22 cellular contexts compared by ENCODE assay signal in the genomic region with DNA sequence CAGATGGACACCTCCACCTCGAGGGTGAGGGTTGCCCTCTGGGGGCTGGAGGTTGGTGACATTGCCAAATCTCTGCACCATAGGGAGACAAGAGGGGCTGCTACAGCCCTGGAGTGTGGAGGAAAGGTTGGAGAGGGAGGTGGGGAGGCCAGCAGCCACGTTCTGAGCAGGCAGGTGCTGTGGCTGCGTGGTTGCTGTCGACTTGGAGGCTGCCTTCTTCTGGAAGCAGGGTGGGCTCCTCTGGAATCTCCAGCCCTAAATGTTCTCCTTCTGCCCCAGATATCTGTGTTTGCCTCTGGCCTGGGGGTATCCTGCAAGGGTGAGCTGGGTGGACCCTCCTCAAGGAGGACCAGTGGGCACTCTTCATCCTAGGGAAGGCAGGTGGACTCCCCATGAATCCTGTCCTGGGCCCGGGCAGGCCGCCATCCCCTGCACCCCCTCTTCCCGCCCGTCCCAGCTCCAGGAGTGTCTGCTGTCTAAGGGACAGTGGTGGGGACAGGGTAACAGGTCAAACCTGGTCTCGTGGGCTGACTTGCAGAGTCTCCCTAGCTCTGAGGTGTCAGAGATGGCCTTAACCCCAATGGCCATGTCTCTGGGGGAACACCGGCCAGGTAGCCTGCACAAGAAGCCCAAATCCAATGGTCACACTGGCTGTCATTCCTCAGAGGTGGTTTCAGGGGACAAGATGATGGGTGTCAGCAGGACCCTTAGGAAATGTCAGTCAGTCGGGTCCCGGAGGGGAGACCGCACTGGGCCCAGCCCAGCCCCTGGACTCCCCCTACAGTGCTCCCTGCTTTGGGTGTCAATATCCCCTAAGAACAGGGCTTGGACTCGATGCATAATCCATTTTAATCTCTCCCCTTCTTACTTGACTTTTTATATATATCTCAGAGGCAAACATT. TPM values are rescaled to one million over a fixed set of nuclear protein-coding genes. Genes with fewer than 3 reads are reported as not detected.
A peak's percentile ranks its signal among the peaks of the same experiment; 100 is the strongest.
DNase-seq lines count a peak whose midpoint lies in the region; ATAC-seq and TF ChIP-seq lines count a peak whose summit lies in the region.
"Had no signal": no experiment of that assay in that cellular context is flagged by ENCODE, and none has a peak within 500 bp of the region (broad histone marks: within the 10 kb centered on the region; RNA-seq: fewer than 3 reads in every experiment).

No MANE protein-coding gene starts in this region.

- H3K36me3 ChIP-seq in Karpas-422 (ENCODE audit: insufficient read depth, low read length) (no peaks in the 10 kb centered on the region), neural progenitor cell (no peaks in the 10 kb centered on the region)

- H3K9me3 Mint-ChIP-seq in glutamatergic neuron (ENCODE audit: unreplicated experiment): peaks cover 3% of the 10 kb centered on the region
- H3K9me3 Mint-ChIP-seq in neural progenitor cell: no peaks in the 10 kb centered on the region
- H3K9me3 Mint-ChIP-seq: CD4-positive, CD25-positive, alpha-beta regulatory T cell; GM23338 had no signal

- H3K27ac Mint-ChIP-seq in glutamatergic neuron (ENCODE audit: unreplicated experiment) (peak overlapping the region; percentile 35), neural progenitor cell (peak overlapping the region; percentile 27)
- H3K27ac Mint-ChIP-seq: B cell; CD4-positive, CD25-positive, alpha-beta regulatory T cell; GM23338 had no signal

- ATAC-seq in HG02981 (IDR thresholded peaks at IDR 0.05; ENCODE audit: unreplicated experiment): no peak
- ATAC-seq: GM12878, GM23338 had no signal

- H4K20me1 ChIP-seq in Karpas-422 (ENCODE audit: insufficient read depth, low read depth, low read length): no peaks in the 10 kb centered on the region
- H4K20me1 ChIP-seq in neural progenitor cell (ENCODE audit: low read depth): no peaks in the 10 kb centered on the region

- peaks cover 15% of the 10 kb centered on the region for H3K4me1 Mint-ChIP-seq in glutamatergic neuron (ENCODE audit: low read depth, unreplicated experiment)
- H3K4me1 Mint-ChIP-seq in neural progenitor cell: peaks cover 20% of the 10 kb centered on the region
- H3K4me1 Mint-ChIP-seq: B cell; CD4-positive, CD25-positive, alpha-beta regulatory T cell; GM23338 had no signal

- no peaks in the 10 kb centered on the region for H3F3A ChIP-seq in neural progenitor cell (ENCODE audit: low read depth)

- H3K9me2 ChIP-seq in Karpas-422 (replicated peaks; ENCODE audit: insufficient read depth, low read length): no peaks in the 10 kb centered on the region

- peak overlapping the region; percentile 78 for H2AFZ ChIP-seq in Karpas-422 (ENCODE audit: low read length)
- no peak overlapping the region for H2AFZ ChIP-seq in neural progenitor cell (replicated peaks)
- H2AFZ ChIP-seq: GM23338 had no signal

- H3K9ac ChIP-seq in Karpas-422 (ENCODE audit: low read length) (peak overlapping the region; percentile 59), neural progenitor cell (no peak overlapping the region)
- H3K9ac ChIP-seq: KMS-11 had no signal

- H3K4me2 ChIP-seq in Karpas-422 (ENCODE audit: low read depth, low read length, poor library complexity, severe bottlenecking): peak overlapping the region; percentile 57
- no peak overlapping the region for H3K4me2 ChIP-seq in neural progenitor cell
- H3K4me2 ChIP-seq: GM23338, KMS-11 had no signal

- H3K36me3 Mint-ChIP-seq in glutamatergic neuron (ENCODE audit: unreplicated experiment): peaks cover 6% of the 10 kb centered on the region
- no peaks in the 10 kb centered on the region for H3K36me3 Mint-ChIP-seq in neural progenitor cell
- H3K36me3 Mint-ChIP-seq: CD4-positive, CD25-positive, alpha-beta regulatory T cell had no signal

- H3K27me3 Mint-ChIP-seq in glutamatergic neuron (ENCODE audit: unreplicated experiment) (peaks cover 5% of the 10 kb centered on the region), neural progenitor cell (ENCODE audit: insufficient read depth, low read depth) (peaks cover 4% of the 10 kb centered on the region)
- H3K27me3 Mint-ChIP-seq: B cell; CD4-positive, CD25-positive, alpha-beta regulatory T cell had no signal

- H3K79me2 ChIP-seq in Karpas-422 (ENCODE audit: low read length) (no peaks in the 10 kb centered on the region), neural progenitor cell (ENCODE audit: low read depth) (no peaks in the 10 kb centered on the region)

- H3K9me3 ChIP-seq in Karpas-422 (ENCODE audit: low read length) (no peaks in the 10 kb centered on the region), neural progenitor cell (ENCODE audit: low read depth) (no peaks in the 10 kb centered on the region)

- DNase-seq in Karpas-422 (no peak), glutamatergic neuron (no peak), neural progenitor cell (ENCODE audit: low spot score) (no peak), NCI-H1105 (lab: John Stamatoyannopoulos, UW) (no peak), dedifferentiated amniotic fluid mesenchymal stem cell (ENCODE audit: extremely low spot score) (no peak)
- no peak for DNase-seq in stimulated activated CD4-positive, alpha-beta T cell treated with anti-CD3 and anti-CD28 coated beads, Interleukin-15, amount 100 ng/mL, for 24 hours
- DNase-seq: CD4-positive, CD25-positive, alpha-beta regulatory T cell; COR-L47; HCEC 1CT; IMR-90; MV-4-11; NCI-H1417; NCI-H1694 treated with DMSO at 0.1 percent for 48 hours; NCI-H2081 treated with DMSO at 0.1 percent for 48 hours; NCI-H526; Right ventricle myocardium superior had no signal

- TF ChIP-seq CTCF in glutamatergic neuron (IDR thresholded peaks at IDR 0.05; ENCODE audit: partially characterized antibody, unreplicated experiment) (no peak), neural progenitor cell (IDR thresholded peaks at IDR 0.05) (no peak)

- H3K4me3 Mint-ChIP-seq in glutamatergic neuron (ENCODE audit: unreplicated experiment) (no peak overlapping the region), neural progenitor cell (no peak overlapping the region)
- H3K4me3 Mint-ChIP-seq: B cell; CD4-positive, CD25-positive, alpha-beta regulatory T cell; GM23338 had no signal

- H3K4me1 ChIP-seq in Karpas-422 (ENCODE audit: low read length) (peaks cover 72% of the 10 kb centered on the region), neural progenitor cell (no peaks in the 10 kb centered on the region)

- H3K27ac ChIP-seq in Karpas-422 (ENCODE audit: low read length): peak overlapping the region; percentile 83
- no peak overlapping the region for H3K27ac ChIP-seq in neural progenitor cell
- H3K27ac ChIP-seq in temporal lobe (ENCODE audit: low read depth, low read length): peak overlapping the region; percentile 33
- H3K27ac ChIP-seq: KMS-11 had no signal

- H3K27me3 ChIP-seq in Karpas-422 (ENCODE audit: low read length) (no peaks in the 10 kb centered on the region), neural progenitor cell (no peaks in the 10 kb centered on the region)

- 0 out of 2 replicates have a peak overlapping the region, but pooled peaks have one; percentile 21 for H3K4me3 ChIP-seq in Karpas-422 (ENCODE audit: low read length)
- no peak overlapping the region for H3K4me3 ChIP-seq in neural progenitor cell
- H3K4me3 ChIP-seq: GM12878, GM23338 had no signal

RNA-seq across cellular contexts. Expression of gene ZNF536, which starts 32.3 kb away (rescaled TPM):
- 7.0 and 11.6 TPM in 2 replicates for total RNA-seq in Karpas-422 (2014; rRNA removed; shearing (Covaris generic); ENCODE audit: low replicate concordance)
- 24.9 TPM for total RNA-seq in glutamatergic neuron (ENCODE audit: unreplicated experiment)
- total RNA-seq in neural progenitor cell (ENCODE audit: low replicate concordance): 0.24 and 0.84 TPM in 2 replicates
- total RNA-seq in temporal lobe: 18.2 TPM
- total RNA-seq: B cell, GM12878, IMR-90 had no signal
